9 cellular contexts compared by ENCODE assay signal in genomic region chr17:48893646-48894508, GRCh38. TPM values are rescaled to one million over a fixed set of nuclear protein-coding genes. Genes with fewer than 3 reads are reported as not detected.
DNase-seq lines count a peak whose midpoint lies in the region; ATAC-seq, FAIRE-seq and TF ChIP-seq lines count a peak whose summit lies in the region.
"Had no signal": no experiment of that assay in that cellular context is flagged by ENCODE, and none has a peak within 500 bp of the region (broad histone marks: within the 10 kb centered on the region; RNA-seq: fewer than 3 reads in every experiment).

No MANE protein-coding gene starts in this region.

- no peak overlapping the region for H2BK5ac ChIP-seq in mesenchymal stem cell (ENCODE audit: low read depth, low read length, poor library complexity, severe bottlenecking)

- H3K27me3 Mint-ChIP-seq in activated naive CD4-positive, alpha-beta T cell treated with anti-CD3 and anti-CD28 coated beads, Interleukin-2, amount 50 U/mL, for 24 hours: no peaks in the 10 kb centered on the region

- H3K23ac ChIP-seq in mesenchymal stem cell (ENCODE audit: low read length in 2 of 2): no peak overlapping the region

- peaks cover 26% of the 10 kb centered on the region for H3K79me2 ChIP-seq in GM12878 (ENCODE audit: control insufficient read depth, insufficient read depth, low read length)

- intact Hi-C loops in GM12878 (cut with micrococcal nuclease; ENCODE audit: unreplicated experiment): loop anchor here (10.0 kb wide), 1 partner anchor 301 kb away; no protein-coding TSS in a partner anchor
- intact Hi-C loops in upper lobe of right lung (cut with DNase I): no loop called here

- H3K18ac ChIP-seq in mesenchymal stem cell (ENCODE audit: low read depth in 1 of 2, low read length in 2 of 2): no peak overlapping the region

- H3K27ac Mint-ChIP-seq in activated naive CD4-positive, alpha-beta T cell treated with anti-CD3 and anti-CD28 coated beads, Interleukin-2, amount 50 U/mL, for 24 hours: peak overlapping the region; percentile 96

- H3K27me3 ChIP-seq in GM12878 (replicated peaks in 1 of 2; ENCODE audit: control insufficient read depth in 2 of 2, insufficient read depth in 2 of 2, low read length in 1 of 2) (no peaks in the 10 kb centered on the region), mesenchymal stem cell (ENCODE audit: control insufficient read depth in 1 of 2, insufficient read depth in 1 of 2, low read length in 2 of 2) (no peaks in the 10 kb centered on the region), upper lobe of right lung (no peaks in the 10 kb centered on the region)

- H3K9me3 ChIP-seq in GM12878 (replicated peaks; ENCODE audit: control insufficient read depth, insufficient read depth, low read length) (no peaks in the 10 kb centered on the region), mesenchymal stem cell (ENCODE audit: control insufficient read depth, low read length) (no peaks in the 10 kb centered on the region), upper lobe of right lung (no peaks in the 10 kb centered on the region)

- no peak overlapping the region for H2BK120ac ChIP-seq in mesenchymal stem cell (ENCODE audit: low read depth, low read length)

- peaks cover 9 to 16% of the 10 kb centered on the region in 2 experiments for H3K36me3 ChIP-seq in GM12878 (ENCODE audit: control insufficient read depth in 2 of 2, insufficient read depth in 2 of 2, low read length in 1 of 2)
- peaks cover 17 to 39% of the 10 kb centered on the region in 2 experiments for H3K36me3 ChIP-seq in mesenchymal stem cell (ENCODE audit: control insufficient read depth in 1 of 2, insufficient read depth in 2 of 2, low read depth in 1 of 2, low read length in 2 of 2)
- peaks cover 23% of the 10 kb centered on the region for H3K36me3 ChIP-seq in upper lobe of right lung

- no peak overlapping the region for H2AK5ac ChIP-seq in mesenchymal stem cell (ENCODE audit: low read length, severe bottlenecking)

- peaks cover 3% of the 10 kb centered on the region; the same call in 1 of the 2 replicates for H3K4me1 ChIP-seq in GM12878 (ENCODE audit: control insufficient read depth, insufficient read depth, low read length)
- H3K4me1 ChIP-seq in mesenchymal stem cell (ENCODE audit: control insufficient read depth, insufficient read depth, low read depth, low read length): peaks cover 3% of the 10 kb centered on the region
- peaks cover 7% of the 10 kb centered on the region for H3K4me1 ChIP-seq in upper lobe of right lung

- H4K91ac ChIP-seq in mesenchymal stem cell (ENCODE audit: low read length): no peak overlapping the region

- DNase-seq in activated naive CD4-positive, alpha-beta T cell treated with anti-CD3 and anti-CD28 coated beads, Interleukin-2, amount 50 U/mL, for 16 hours: no peak
- DNase-seq in GM12878 (ENCODE audit: low read depth, low spot score): no peak
- DNase-seq in mesenchymal stem cell: no peak
- no peak for DNase-seq in upper lobe of right lung
- DNase-seq in DMS53 (lab: John Stamatoyannopoulos, UW): no peak
- DNase-seq in NCI-H146 (lab: John Stamatoyannopoulos, UW): no peak
- no peak for DNase-seq in GM12892 (ENCODE audit: insufficient read length)
- DNase-seq: T1000 had no signal

- no peak overlapping the region for H2BK12ac ChIP-seq in mesenchymal stem cell (ENCODE audit: low read length in 2 of 2)

- no peak for TF ChIP-seq RAD21 in GM12878 (IDR thresholded peaks at IDR 0.05; ENCODE audit: insufficient read depth, low read depth, low read length)

- H3K4me3 ChIP-seq in GM12878: peak overlapping the region; percentile 76
- peak overlapping the region; percentile 81 to 98 for H3K4me3 ChIP-seq in mesenchymal stem cell (ENCODE audit: insufficient read depth in 1 of 2, low read depth in 1 of 2, low read length in 2 of 2)
- H3K4me3 ChIP-seq in upper lobe of right lung: peak overlapping the region; percentile 81

- no peak for TF ChIP-seq EP300 in GM12878 (IDR thresholded peaks at IDR 0.05; ENCODE audit: borderline replicate concordance in 1 of 2, control insufficient read depth in 1 of 2, low read depth in 2 of 2, low read length in 2 of 2)

- SMC1A ChIA-PET in GM12878 (lab: Charles Lee; ENCODE audit: uncharacterized antibody, unreplicated experiment): interaction anchor here (0.7 to 3.6 kb wide), 13 partner anchors 10 to 297 kb away, joined by 3 to 29 read pairs (median 4); partner anchors contain the start of gene UBE2Z

- H3K9ac ChIP-seq in GM12878 (ENCODE audit: control insufficient read depth, insufficient read depth, low read length) (peak overlapping the region; percentile 93), mesenchymal stem cell (ENCODE audit: low read length) (peak overlapping the region; percentile 94)

- H3K4me2 ChIP-seq in GM12878 (ENCODE audit: control insufficient read depth, insufficient read depth) (peak overlapping the region; percentile 73), mesenchymal stem cell (ENCODE audit: low read length, poor library complexity, severe bottlenecking) (peak overlapping the region; percentile 68)

- H3K27ac ChIP-seq in GM12878 (ENCODE audit: control insufficient read depth, insufficient read depth) (peak overlapping the region; percentile 75), mesenchymal stem cell (ENCODE audit: low read length, poor library complexity, severe bottlenecking) (no peak overlapping the region), upper lobe of right lung (no peak overlapping the region)

- TF ChIP-seq CTCF in GM12878 (IDR thresholded peaks at IDR 0.05 in 2 of 3, conservative IDR thresholded peaks at IDR 0.05 in 1 of 3; ENCODE audit: control insufficient read depth in 2 of 3, extremely low read depth in 1 of 3, insufficient read depth in 1 of 3, low read depth in 3 of 3, low read length in 3 of 3) (no peak), upper lobe of right lung (IDR thresholded peaks at IDR 0.05) (no peak)

- POLR2A ChIA-PET in GM12878 (lab: Charles Lee): interaction anchor here (0.5 to 2.0 kb wide), 10 partner anchors 10 to 139 kb away, joined by 3 to 13 read pairs (median 4); partner anchors contain the start of genes SNF8 and UBE2Z

- H3K9me3 Mint-ChIP-seq in activated naive CD4-positive, alpha-beta T cell treated with anti-CD3 and anti-CD28 coated beads, Interleukin-2, amount 50 U/mL, for 24 hours: no peaks in the 10 kb centered on the region

- BruUV-seq in GM12878 (replicated peaks; lab: Mats Ljungman, UMichigan): no TSS peak

- RAD21 ChIA-PET in GM12878 (lab: Charles Lee; ENCODE audit: unreplicated experiment): interaction anchor here (0.6 to 3.5 kb wide), 8 partner anchors 15 to 139 kb away, joined by 3 to 34 read pairs (median 8); partner anchors contain the start of gene UBE2Z

- WGBS in GM12878 (ENCODE audit: insufficient coverage, insufficient replicate concordance, low lambda C conversion rate, missing lambda C conversion rate): 20% methylated on average over 5 of the region's 5 CpGs
- 85% methylated on average over 5 of the region's 5 CpGs for WGBS in mesenchymal stem cell

- H2AFZ ChIP-seq in GM12878 (ENCODE audit: control insufficient read depth, low read depth, low read length) (no peak overlapping the region), mesenchymal stem cell (ENCODE audit: low read depth, low read length) (no peak overlapping the region)

- no peak overlapping the region for H3K14ac ChIP-seq in mesenchymal stem cell (ENCODE audit: low read length in 2 of 2)

- TF ChIP-seq POLR2A in GM12878 (IDR thresholded peaks at IDR 0.05; ENCODE audit: low read depth, low read length) (no peak), GM12892 (IDR thresholded peaks at IDR 0.05; ENCODE audit: low read depth, low read length) (no peak)

- peaks cover 12% of the 10 kb centered on the region for H3K36me3 Mint-ChIP-seq in activated naive CD4-positive, alpha-beta T cell treated with anti-CD3 and anti-CD28 coated beads, Interleukin-2, amount 50 U/mL, for 24 hours

- in situ Hi-C loops in GM12878 (cut with MboI): no loop called here

- CTCF ChIA-PET in GM12878 (lab: Yijun Ruan, JAX): interaction anchor here (0.6 to 3.9 kb wide), 16 partner anchors 8 to 223 kb away, joined by 3 to 23 read pairs (median 4); partner anchors contain the start of gene UBE2Z

- no peak for ATAC-seq in GM12878
- ATAC-seq in upper lobe of right lung: no peak

- H4K8ac ChIP-seq in mesenchymal stem cell (ENCODE audit: low read length): no peak overlapping the region

- no peak for FAIRE-seq in GM12878 (lab: Jason Lieb, UNC)
- no peak for FAIRE-seq in GM12892 (lab: Jason Lieb, UNC)

- peaks cover 17% of the 10 kb centered on the region for H3K4me1 Mint-ChIP-seq in activated naive CD4-positive, alpha-beta T cell treated with anti-CD3 and anti-CD28 coated beads, Interleukin-2, amount 50 U/mL, for 24 hours

- H4K20me1 ChIP-seq in GM12878 (ENCODE audit: control insufficient read depth, insufficient read depth): no peaks in the 10 kb centered on the region

- H3K4me3 Mint-ChIP-seq in activated naive CD4-positive, alpha-beta T cell treated with anti-CD3 and anti-CD28 coated beads, Interleukin-2, amount 50 U/mL, for 24 hours: peak overlapping the region; percentile 96

- peaks cover 31% of the 10 kb centered on the region for H3K79me1 ChIP-seq in mesenchymal stem cell (replicated peaks; ENCODE audit: low read length, poor library complexity, severe bottlenecking)

- H3K4ac ChIP-seq in mesenchymal stem cell (ENCODE audit: low read depth in 1 of 2, low read length in 2 of 2): no peak overlapping the region

- H2BK15ac ChIP-seq in mesenchymal stem cell (ENCODE audit: low read depth, poor library complexity, severe bottlenecking): no peak overlapping the region

RNA-seq across cellular contexts. Expression of gene ATP5MC1, which starts 1.3 kb away (rescaled TPM):
- total RNA-seq in GM12878 (2013; cell fraction: nucleolus; rRNA removed): 17.6 and 27.1 TPM in 2 replicates
- total RNA-seq in GM12878 (2014; rRNA removed) (226 and 259 TPM in 2 replicates), GM12878 (2014; rRNA removed; fragmentation: Illumina TruSeq; extraction: Trizol) (473 and 474 TPM in 2 replicates), GM12878 (2021) (175 and 178 TPM in 2 replicates), upper lobe of right lung (39.8 TPM)
- polyA plus RNA-seq in GM12878 (2011; ENCODE audit: low read depth): 402 TPM
- polyA plus RNA-seq in GM12878 (2011; rRNA removed) (385 and 425 TPM in 2 replicates), GM12878 (2014; fragmentation: Illumina TruSeq; extraction: Trizol) (505 and 513 TPM in 2 replicates), GM12878 (2014; fragmentation: Nextera tagmentation; extraction: Ambion mirVana) (1,000 to 10,000 TPM; 1,262 to 1,605 TPM), GM12878 (2014; rRNA removed) (378 and 399 TPM in 2 replicates), GM12878 (2016; fragmentation: Nextera tagmentation; extraction: Ambion mirVana) (100 to 1,000 TPM; 916 to 958 TPM)
- polyA plus RNA-seq in GM12878 (2011; cell fraction: cytosol; rRNA removed): 832 and 860 TPM in 2 replicates
- polyA plus RNA-seq in GM12878 (2011; cell fraction: nucleus; rRNA removed): 194 and 297 TPM in 2 replicates
- 160 and 229 TPM in 2 replicates for polyA plus RNA-seq in GM12878 (2012)
- polyA minus RNA-seq in GM12878 (2011; rRNA and poly(A)+ RNA removed): 101 and 154 TPM in 2 replicates
- 44.4 and 46.8 TPM in 2 replicates for polyA minus RNA-seq in GM12878 (2011; cell fraction: cytosol; rRNA and poly(A)+ RNA removed)
- polyA minus RNA-seq in GM12878 (2011; cell fraction: nucleus; rRNA and poly(A)+ RNA removed): 42.1 and 60.7 TPM in 2 replicates
- 132 TPM for polyA plus RNA-seq in mesenchymal stem cell (2013, experiment 1 of 2)
- polyA plus RNA-seq in mesenchymal stem cell (2013, experiment 2 of 2): 123 TPM
- polyA plus RNA-seq in GM12892 (2012; ENCODE audit: missing spikeins): 450 TPM

RNA-seq across cellular contexts. Expression of gene UBE2Z, which starts 14.3 kb away (rescaled TPM):
- total RNA-seq in GM12878 (2013; cell fraction: nucleolus; rRNA removed): 112 and 123 TPM in 2 replicates
- total RNA-seq in GM12878 (2014; rRNA removed): 61.7 and 63.8 TPM in 2 replicates
- total RNA-seq in GM12878 (2014; rRNA removed; fragmentation: Illumina TruSeq; extraction: Trizol): 53.1 and 53.2 TPM in 2 replicates
- 74.1 and 79.5 TPM in 2 replicates for total RNA-seq in GM12878 (2021)
- 51.5 TPM for polyA plus RNA-seq in GM12878 (2011; ENCODE audit: low read depth)
- 158 and 191 TPM in 2 replicates for polyA plus RNA-seq in GM12878 (2011; rRNA removed)
- 167 and 187 TPM in 2 replicates for polyA plus RNA-seq in GM12878 (2011; cell fraction: cytosol; rRNA removed)
- polyA plus RNA-seq in GM12878 (2011; cell fraction: nucleus; rRNA removed): 136 and 150 TPM in 2 replicates
- polyA plus RNA-seq in GM12878 (2012): 62.0 and 71.8 TPM in 2 replicates
- 94.6 and 108 TPM in 2 replicates for polyA plus RNA-seq in GM12878 (2014; fragmentation: Illumina TruSeq; extraction: Trizol)
- 10 to 100 TPM; 23.1 to 34.9 TPM for polyA plus RNA-seq in GM12878 (2014; fragmentation: Nextera tagmentation; extraction: Ambion mirVana)
- 84.2 and 84.6 TPM in 2 replicates for polyA plus RNA-seq in GM12878 (2014; rRNA removed)
- 10 to 100 TPM; 25.8 to 51.2 TPM for polyA plus RNA-seq in GM12878 (2016; fragmentation: Nextera tagmentation; extraction: Ambion mirVana)
- 160 and 186 TPM in 2 replicates for polyA minus RNA-seq in GM12878 (2011; rRNA and poly(A)+ RNA removed)
- 59.1 and 63.9 TPM in 2 replicates for polyA minus RNA-seq in GM12878 (2011; cell fraction: cytosol; rRNA and poly(A)+ RNA removed)
- polyA minus RNA-seq in GM12878 (2011; cell fraction: nucleus; rRNA and poly(A)+ RNA removed): 49.7 and 73.9 TPM in 2 replicates
- 74.4 TPM for polyA plus RNA-seq in mesenchymal stem cell (2013, experiment 1 of 2)
- 73.9 TPM for polyA plus RNA-seq in mesenchymal stem cell (2013, experiment 2 of 2)
- 61.3 TPM for total RNA-seq in upper lobe of right lung
- polyA plus RNA-seq in GM12892 (2012; ENCODE audit: missing spikeins): 79.9 TPM

RNA-seq across cellular contexts. Expression of gene SNF8, which starts 50.8 kb away (rescaled TPM):
- 35.7 and 49.5 TPM in 2 replicates for total RNA-seq in GM12878 (2013; cell fraction: nucleolus; rRNA removed)
- total RNA-seq in GM12878 (2014; rRNA removed): 83.7 and 86.1 TPM in 2 replicates
- 80.2 and 80.8 TPM in 2 replicates for total RNA-seq in GM12878 (2014; rRNA removed; fragmentation: Illumina TruSeq; extraction: Trizol)
- 108 and 112 TPM in 2 replicates for total RNA-seq in GM12878 (2021)
- 41.0 TPM for polyA plus RNA-seq in GM12878 (2011; ENCODE audit: low read depth)
- 71.8 and 86.1 TPM in 2 replicates for polyA plus RNA-seq in GM12878 (2011; rRNA removed)
- 101 and 108 TPM in 2 replicates for polyA plus RNA-seq in GM12878 (2011; cell fraction: cytosol; rRNA removed)
- 37.4 and 43.9 TPM in 2 replicates for polyA plus RNA-seq in GM12878 (2011; cell fraction: nucleus; rRNA removed)
- 65.3 and 77.0 TPM in 2 replicates for polyA plus RNA-seq in GM12878 (2012)
- polyA plus RNA-seq in GM12878 (2014; fragmentation: Illumina TruSeq; extraction: Trizol): 96.9 and 105 TPM in 2 replicates
- 10 to 100 TPM in 1 of 2 experiments, 1 to 10 TPM in 1; 6.1 to 18.1 TPM for polyA plus RNA-seq in GM12878 (2014; fragmentation: Nextera tagmentation; extraction: Ambion mirVana)
- polyA plus RNA-seq in GM12878 (2014; rRNA removed): 116 and 123 TPM in 2 replicates
- 100 to 1,000 TPM; 188 to 228 TPM for polyA plus RNA-seq in GM12878 (2016; fragmentation: Nextera tagmentation; extraction: Ambion mirVana)
- polyA minus RNA-seq in GM12878 (2011; rRNA and poly(A)+ RNA removed): 75.5 and 76.3 TPM in 2 replicates
- polyA minus RNA-seq in GM12878 (2011; cell fraction: cytosol; rRNA and poly(A)+ RNA removed): 19.9 and 26.8 TPM in 2 replicates
- polyA minus RNA-seq in GM12878 (2011; cell fraction: nucleus; rRNA and poly(A)+ RNA removed): 8.1 and 17.5 TPM in 2 replicates
- 126 TPM for polyA plus RNA-seq in mesenchymal stem cell (2013, experiment 1 of 2)
- 126 TPM for polyA plus RNA-seq in mesenchymal stem cell (2013, experiment 2 of 2)
- 78.0 TPM for total RNA-seq in upper lobe of right lung
- 75.4 TPM for polyA plus RNA-seq in GM12892 (2012; ENCODE audit: missing spikeins)
